ENCODE assay signal across 8 cellular contexts in the genomic region with DNA sequence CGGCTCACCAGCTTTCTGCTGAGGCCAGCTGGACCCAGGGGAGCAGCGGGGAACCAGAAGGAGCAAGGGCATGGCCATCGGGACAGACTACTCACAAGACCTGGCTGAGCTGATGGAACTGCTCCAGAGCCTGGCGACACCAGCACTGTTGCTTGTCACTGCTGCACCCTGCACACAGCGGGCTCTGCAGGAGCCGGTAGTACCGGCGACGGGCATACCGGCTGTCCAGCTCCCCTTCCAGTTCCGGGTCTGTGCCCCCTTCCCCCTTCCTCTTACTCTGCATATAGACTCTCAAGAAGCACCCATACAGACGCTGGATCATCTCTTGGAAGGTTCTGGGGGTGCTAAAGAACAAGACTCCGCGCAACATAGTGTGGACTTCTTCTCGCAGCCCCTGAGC. TPM values are rescaled to one million over a fixed set of nuclear protein-coding genes. Genes with fewer than 3 reads are reported as not detected.
DNase-seq lines count a peak whose midpoint lies in the region; TF ChIP-seq lines count a peak whose summit lies in the region.

No MANE protein-coding gene starts in this region.

- no peak for DNase-seq in HAP-1 (ENCODE audit: low spot score in 2 of 2)
- no peak for DNase-seq in activated CD4-positive, alpha-beta memory T cell treated with anti-CD3 and anti-CD28 coated beads for 36 hours
- DNase-seq in iPS DF 6.9 (ENCODE audit: low read depth, low spot score): no peak
- no peak for DNase-seq in smooth muscle cell (lab: John Stamatoyannopoulos, UW; ENCODE audit: unreplicated experiment)
- no peak for DNase-seq in NCI-H1092 treated with DMSO at 0.1 percent for 48 hours (lab: John Stamatoyannopoulos, UW)
- no peak for DNase-seq in 8988T
- DNase-seq in NCI-H2196 treated with DMSO at 0.1 percent for 48 hours (lab: John Stamatoyannopoulos, UW; ENCODE audit: unreplicated experiment): no peak
- DNase-seq in NCI-H82 treated with DMSO at 0.1 percent for 48 hours (lab: John Stamatoyannopoulos, UW; ENCODE audit: unreplicated experiment): no peak

- peaks cover 12% of the 10 kb centered on the region for H3F3A ChIP-seq in smooth muscle cell (ENCODE audit: low read depth)

- peaks cover 10% of the 10 kb centered on the region for H4K20me1 ChIP-seq in smooth muscle cell (ENCODE audit: low read depth)

- no peak for TF ChIP-seq CTCF in smooth muscle cell (IDR thresholded peaks at IDR 0.05; ENCODE audit: borderline replicate concordance, insufficient read depth, poor library complexity, severe bottlenecking)

- H3K4me3 ChIP-seq in HAP-1 (peak overlapping the region; percentile 100), iPS DF 6.9 (ENCODE audit: low read length) (peak overlapping the region; percentile 95; the same call in 1 of the 2 replicates), smooth muscle cell (peak overlapping the region; percentile 88)

- no peak overlapping the region for H2AFZ ChIP-seq in smooth muscle cell (ENCODE audit: low read depth)

- CTCF ChIA-PET in activated CD4-positive, alpha-beta memory T cell treated with anti-CD3 and anti-CD28 coated beads for 36 hours (lab: Charles Lee): interaction anchor here (0.7 to 3.4 kb wide), 5 partner anchors 13 to 53 kb away, joined by 3 to 14 read pairs (median 12); a partner anchor contains a TSS

- WGBS in iPS DF 6.9 (ENCODE audit: insufficient coverage, insufficient read length): no CpG with 5 or more reads among the region's 15 CpGs
- WGBS in smooth muscle cell (ENCODE audit: low lambda C conversion rate): 93% methylated on average over 14 of the region's 15 CpGs

- peak overlapping the region; percentile 95 for H3K4me3 Mint-ChIP-seq in activated CD4-positive, alpha-beta memory T cell treated with anti-CD3 and anti-CD28 coated beads for 36 hours

- peak overlapping the region; percentile 81 for H3K27ac Mint-ChIP-seq in activated CD4-positive, alpha-beta memory T cell treated with anti-CD3 and anti-CD28 coated beads for 36 hours

- POLR2A ChIA-PET in activated CD4-positive, alpha-beta memory T cell treated with anti-CD3 and anti-CD28 coated beads for 36 hours (lab: Charles Lee): interaction anchor here (0.8 to 2.9 kb wide), 5 partner anchors 18 to 60 kb away, joined by 3 to 13 read pairs (median 4); a partner anchor contains a TSS

- H3K4me1 ChIP-seq in HAP-1 (peaks cover 18% of the 10 kb centered on the region), iPS DF 6.9 (ENCODE audit: control insufficient read depth, insufficient read depth, low read length) (peaks cover 6% of the 10 kb centered on the region; the same call in 1 of the 2 replicates), smooth muscle cell (ENCODE audit: low read depth) (peaks cover 18% of the 10 kb centered on the region)

- peak overlapping the region; percentile 100 for H3K4me2 ChIP-seq in smooth muscle cell

- H3K4me1 Mint-ChIP-seq in activated CD4-positive, alpha-beta memory T cell treated with anti-CD3 and anti-CD28 coated beads for 36 hours (ENCODE audit: low read depth): peaks cover 40% of the 10 kb centered on the region

- H3K36me3 ChIP-seq in HAP-1 (replicated peaks): peaks cover 46% of the 10 kb centered on the region
- H3K36me3 ChIP-seq in iPS DF 6.9 (ENCODE audit: control insufficient read depth, insufficient read depth, low read length): peaks cover 22% of the 10 kb centered on the region
- H3K36me3 ChIP-seq in smooth muscle cell (ENCODE audit: low read depth): no peaks in the 10 kb centered on the region

- H3K36me3 Mint-ChIP-seq in activated CD4-positive, alpha-beta memory T cell treated with anti-CD3 and anti-CD28 coated beads for 36 hours: peaks cover 20% of the 10 kb centered on the region

- in situ Hi-C loops in HAP-1 (cut with MboI; ENCODE audit: low sequenced_read_pairs): no loop called here

- intact Hi-C loops in activated CD4-positive, alpha-beta memory T cell treated with anti-CD3 and anti-CD28 coated beads for 36 hours (cut with micrococcal nuclease): no loop called here

- H3K27ac ChIP-seq in iPS DF 6.9 (ENCODE audit: low read length) (no peak overlapping the region), smooth muscle cell (ENCODE audit: low read depth) (no peak overlapping the region)

- H3K9me3 ChIP-seq in HAP-1 (no peaks in the 10 kb centered on the region), iPS DF 6.9 (ENCODE audit: control insufficient read depth, insufficient read depth, low read length) (no peaks in the 10 kb centered on the region), smooth muscle cell (replicated peaks; ENCODE audit: low read depth) (no peaks in the 10 kb centered on the region)

- H3K9me3 Mint-ChIP-seq in activated CD4-positive, alpha-beta memory T cell treated with anti-CD3 and anti-CD28 coated beads for 36 hours: no peaks in the 10 kb centered on the region

- H3K9ac ChIP-seq in smooth muscle cell (ENCODE audit: low read depth): peak overlapping the region; percentile 96

- peaks cover 39% of the 10 kb centered on the region for H3K79me2 ChIP-seq in smooth muscle cell (ENCODE audit: low read depth)

- H3K27me3 ChIP-seq in HAP-1 (ENCODE audit: low read depth) (no peaks in the 10 kb centered on the region), iPS DF 6.9 (ENCODE audit: control insufficient read depth, insufficient read depth, low read length) (no peaks in the 10 kb centered on the region), smooth muscle cell (ENCODE audit: low read depth) (no peaks in the 10 kb centered on the region)

- no peaks in the 10 kb centered on the region for H3K27me3 Mint-ChIP-seq in activated CD4-positive, alpha-beta memory T cell treated with anti-CD3 and anti-CD28 coated beads for 36 hours

RNA-seq across cellular contexts. Expression of a gene that starts 1.0 kb away (rescaled TPM):
- total RNA-seq in activated CD4-positive, alpha-beta memory T cell treated with anti-CD3 and anti-CD28 coated beads for 36 hours: 10 to 100 TPM; 36.3 to 36.9 TPM
- total RNA-seq in smooth muscle cell: 12.6 and 16.3 TPM in 2 replicates
- polyA plus RNA-seq in smooth muscle cell: 6.6 and 17.6 TPM in 2 replicates

RNA-seq across cellular contexts. Expression of a gene that starts 1.1 kb away (rescaled TPM):
- 10 to 100 TPM; 58.9 to 62.1 TPM for total RNA-seq in activated CD4-positive, alpha-beta memory T cell treated with anti-CD3 and anti-CD28 coated beads for 36 hours
- total RNA-seq in smooth muscle cell: 32.7 and 69.5 TPM in 2 replicates
- polyA plus RNA-seq in smooth muscle cell: 84.9 and 94.1 TPM in 2 replicates

RNA-seq across cellular contexts. Expression of a gene that starts 13.2 kb away (rescaled TPM):
- total RNA-seq in activated CD4-positive, alpha-beta memory T cell treated with anti-CD3 and anti-CD28 coated beads for 36 hours: 1 to 10 TPM; 6.1 to 6.7 TPM
- total RNA-seq in smooth muscle cell: 4.0 and 6.9 TPM in 2 replicates
- polyA plus RNA-seq in smooth muscle cell: 15.0 and 19.0 TPM in 2 replicates

RNA-seq across cellular contexts. Expression of a gene that starts 15.5 kb away (rescaled TPM):
- total RNA-seq in activated CD4-positive, alpha-beta memory T cell treated with anti-CD3 and anti-CD28 coated beads for 36 hours: not detected
- not detected in 2 replicates for total RNA-seq in smooth muscle cell
- not detected in 2 replicates for polyA plus RNA-seq in smooth muscle cell

RNA-seq across cellular contexts. Expression of a gene that starts 17.5 kb away (rescaled TPM):
- not detected for total RNA-seq in activated CD4-positive, alpha-beta memory T cell treated with anti-CD3 and anti-CD28 coated beads for 36 hours
- total RNA-seq in smooth muscle cell: not detected in 2 replicates
- polyA plus RNA-seq in smooth muscle cell: not detected in 2 replicates
